Comparison of ENCODE assay signal across 19 cellular contexts in the genomic region with DNA sequence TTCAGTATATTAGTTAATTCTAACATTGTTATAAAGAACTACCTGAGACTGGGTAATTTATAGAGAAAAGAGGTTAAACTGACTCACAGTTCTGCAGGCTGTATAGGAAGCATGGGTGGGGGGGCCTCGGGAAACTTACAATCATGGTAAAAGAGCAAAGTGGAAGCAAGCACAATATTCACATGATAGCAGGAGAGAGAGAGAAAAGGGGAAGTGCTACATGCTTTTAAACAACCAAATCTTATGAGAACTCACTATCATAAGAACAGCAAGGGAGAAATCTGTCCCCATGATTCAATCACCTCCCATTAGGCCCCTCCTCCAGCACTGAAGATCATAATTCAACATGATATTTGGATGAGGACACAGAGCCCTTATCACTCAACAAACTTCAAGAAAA.
DNase-seq lines count a peak whose midpoint lies in the region; ATAC-seq and TF ChIP-seq lines count a peak whose summit lies in the region.
"Had no signal": no experiment of that assay in that cellular context is flagged by ENCODE, and none has a peak within 500 bp of the region (broad histone marks: within the 10 kb centered on the region; RNA-seq: fewer than 3 reads in every experiment).

No MANE protein-coding gene starts in this region.

- H3K27ac Mint-ChIP-seq in neural crest cell (ENCODE audit: unreplicated experiment), result peak overlapping the region; percentile 50
- H3K27ac Mint-ChIP-seq: T-helper 1 cell treated with Interleukin-12 subunit alpha and Interleukin-12 subunit beta and Interleukin-4 antibody, amounts not matched to agents 30 μg/mL and 1 μg/mL, for 36 hours had no signal

- H3K79me2 ChIP-seq in SU-DHL-6 (ENCODE audit: insufficient read depth, low read length), result no peaks in the 10 kb centered on the region

- H4K20me1 ChIP-seq in SU-DHL-6 (ENCODE audit: low read depth, low read length), result no peaks in the 10 kb centered on the region

- H3K36me3 ChIP-seq in SU-DHL-6 (ENCODE audit: low read length), result peaks cover 5% of the 10 kb centered on the region; the same call in 1 of the 2 replicates
- H3K36me3 ChIP-seq: Peyer's patch had no signal

- peaks cover 5% of the 10 kb centered on the region; the same call in 1 of the 2 replicates for H3K9me3 ChIP-seq in SU-DHL-6 (ENCODE audit: insufficient read depth, low read length)

- no peak overlapping the region for H3K4me3 ChIP-seq in SU-DHL-6 (ENCODE audit: insufficient read depth, low read length, poor library complexity, severe bottlenecking)
- H3K4me3 ChIP-seq: Peyer's patch had no signal

- peaks cover 14% of the 10 kb centered on the region for H3K9me3 Mint-ChIP-seq in neural crest cell

- H3K4me3 Mint-ChIP-seq in neural crest cell, result no peak overlapping the region
- H3K4me3 Mint-ChIP-seq: T-helper 1 cell treated with Interleukin-12 subunit alpha and Interleukin-12 subunit beta and Interleukin-4 antibody, amounts not matched to agents 30 μg/mL and 1 μg/mL, for 36 hours had no signal

- H2AFZ ChIP-seq in SU-DHL-6 (ENCODE audit: low read depth, low read length, severe bottlenecking), result peak overlapping the region; percentile 76

- DNase-seq in KBM-7, result peak; percentile 1
- no peak for DNase-seq in neural crest cell (ENCODE audit: low read depth, low spot score)
- DNase-seq in stimulated activated CD4-positive, alpha-beta T cell treated with anti-CD3 and anti-CD28 coated beads, Interleukin-4, amount 100 ng/mL, for 1 hour, result no peak
- no peak for DNase-seq in NCI-H748 treated with DMSO at 0.1 percent for 48 hours (lab: John Stamatoyannopoulos, UW)
- no peak for DNase-seq in H4 (ENCODE audit: low spot score)
- DNase-seq: COR-L47, GOT3, NCI-H1417 treated with DMSO at 0.1 percent for 48 hours, NCI-H2029, NCI-H2171 treated with DMSO at 0.1 percent for 48 hours, NCI-H446 treated with DMSO at 0.1 percent for 48 hours, NCI-H774, Peyer's patch, Right ventricle myocardium superior had no signal

- H3K27ac ChIP-seq in SU-DHL-6 (ENCODE audit: low read depth, low read length), result peak overlapping the region; percentile 66
- H3K27ac ChIP-seq: C4-2B, Peyer's patch had no signal

- H3K9me2 ChIP-seq in SU-DHL-6 (replicated peaks; ENCODE audit: insufficient read depth, low read length), result no peaks in the 10 kb centered on the region

- peak; percentile 60 for ATAC-seq in GM18502 (IDR thresholded peaks at IDR 0.05; ENCODE audit: poor library complexity, unreplicated experiment)
- ATAC-seq: SK-N-SH treated with all-trans-retinoic acid at 6 μM for 48 hours had no signal

- H3K27me3 Mint-ChIP-seq in neural crest cell (ENCODE audit: low read depth), result no peaks in the 10 kb centered on the region

- peaks cover 10% of the 10 kb centered on the region; the same call in 1 of the 2 replicates for H3F3A ChIP-seq in SU-DHL-6 (ENCODE audit: insufficient read depth)

- H3K4me1 Mint-ChIP-seq in neural crest cell, result peaks cover 5% of the 10 kb centered on the region

- no peak for TF ChIP-seq CTCF in SU-DHL-6 (IDR thresholded peaks at IDR 0.05; ENCODE audit: insufficient read depth, low read length, poor library complexity, severe bottlenecking)
- TF ChIP-seq CTCF in neural crest cell (conservative IDR thresholded peaks at IDR 0.05), result no peak

- peak overlapping the region; percentile 48 for H3K4me2 ChIP-seq in SU-DHL-6 (ENCODE audit: low read depth, low read length, poor library complexity, severe bottlenecking)

- H3K27me3 ChIP-seq in SU-DHL-6 (ENCODE audit: low read length), result no peaks in the 10 kb centered on the region
- H3K27me3 ChIP-seq: Peyer's patch had no signal

- H3K9ac ChIP-seq in SU-DHL-6 (ENCODE audit: low read length), result peak overlapping the region; percentile 37

- in situ Hi-C loops in KBM-7 (cut with MboI; ENCODE audit: low pct_unique_long_range_greater_than_20kb, low sequenced_read_pairs), result no loop called here

- H3K36me3 Mint-ChIP-seq in neural crest cell (ENCODE audit: low read depth), result peaks cover 29% of the 10 kb centered on the region
